ENCODE assay signal across 8 cellular contexts in the genomic region with DNA sequence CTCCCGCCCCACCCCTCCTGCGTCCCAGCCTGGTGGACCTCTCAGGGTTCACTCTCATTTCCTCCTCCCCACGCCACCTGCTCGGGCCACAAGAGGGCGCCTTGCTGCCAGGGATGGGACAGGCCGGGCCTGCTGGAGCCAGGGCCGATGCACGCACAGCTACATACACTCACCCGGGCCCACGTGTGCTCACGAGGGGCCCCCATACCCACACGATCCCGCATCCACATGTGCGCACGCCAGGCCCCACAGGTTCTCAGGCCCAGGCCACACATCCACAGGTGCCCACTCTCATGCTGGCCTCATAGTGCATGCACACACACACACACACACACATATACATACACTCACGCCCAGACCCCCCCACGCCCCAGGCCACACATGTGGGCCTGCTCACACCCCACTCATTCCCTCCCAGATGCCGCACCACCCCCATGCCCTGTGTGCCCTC.
A peak's percentile ranks its signal among the peaks of the same experiment; 100 is the strongest.
DNase-seq lines count a peak whose midpoint lies in the region; ATAC-seq and TF ChIP-seq lines count a peak whose summit lies in the region.

No MANE protein-coding gene starts in this region.

- DNase-seq in AG09319 (ENCODE audit: extremely low read depth, low read depth): peak; percentile 43
- DNase-seq in NCI-H345 (lab: John Stamatoyannopoulos, UW): peak; percentile 67
- peak; percentile 81 to 86 for DNase-seq in activated CD4-positive, alpha-beta T cell treated with anti-CD3 and anti-CD28 coated beads for 4 hours
- DNase-seq in cerebellar nuclear complex (lab: John Stamatoyannopoulos, UW): peak; percentile 9 to 55
- peak; percentile 80 to 90 for DNase-seq in stimulated activated CD4-positive, alpha-beta T cell treated with anti-CD3 and anti-CD28 coated beads, Interleukin-4, amount 100 ng/mL, for 48 hours (ENCODE audit: low read depth in 2 of 2)

- no peak overlapping the region for H3K9ac ChIP-seq in liver (ENCODE audit: low read depth in 1 of 2, low read length in 2 of 2)

- peak; percentile 81 for ATAC-seq in GM18520 (IDR thresholded peaks at IDR 0.05; ENCODE audit: unreplicated experiment)
- ATAC-seq in HG03060 (IDR thresholded peaks at IDR 0.05; ENCODE audit: low read depth, unreplicated experiment): peak; percentile 60

- no peaks in the 10 kb centered on the region for H3K36me3 ChIP-seq in liver (ENCODE audit: control insufficient read depth in 4 of 4, insufficient read depth in 3 of 4, low read depth in 1 of 4, low read length in 3 of 4)

- peak; percentile 91 for TF ChIP-seq CTCF in AG09319 (IDR thresholded peaks at IDR 0.05; ENCODE audit: low read depth, low read length)
- peak; percentile 85 for TF ChIP-seq CTCF in liver (IDR thresholded peaks at IDR 0.05; ENCODE audit: low read depth, low read length, missing input control)

- H3K27me3 ChIP-seq in liver (ENCODE audit: control insufficient read depth in 4 of 4, insufficient read depth in 4 of 4, low read length in 3 of 4): no peaks in the 10 kb centered on the region

- H3K4me3 ChIP-seq in liver (ENCODE audit: low read depth in 1 of 3, low read length in 3 of 3): no peak overlapping the region

- no peak overlapping the region for H3K27ac ChIP-seq in liver (ENCODE audit: low read depth in 1 of 2, low read length in 2 of 2)

- H3K4me1 ChIP-seq in liver (ENCODE audit: control insufficient read depth in 4 of 4, insufficient read depth in 4 of 4, low read length in 3 of 4): peaks cover 0 to 4% (median 0%) of the 10 kb centered on the region in 4 donors

- TF ChIP-seq RAD21 in liver (IDR thresholded peaks at IDR 0.05): peak; percentile 92 to 97

- 17% methylated on average over 18 of the region's 18 CpGs for WGBS in liver

- H3K9me3 ChIP-seq in liver (ENCODE audit: control insufficient read depth in 4 of 4, low read length in 3 of 4): no peaks in the 10 kb centered on the region

TF ChIP-seq in liver, 16 proteins besides CTCF, POLR2A, EP300 and RAD21:
- TF ChIP-seq RXRA (IDR thresholded peaks at IDR 0.05) (no peak), FOXA1 (IDR thresholded peaks at IDR 0.05) (no peak), HNF4A (conservative IDR thresholded peaks at IDR 0.05) (no peak), SP1 (IDR thresholded peaks at IDR 0.05) (no peak), GABPA (IDR thresholded peaks at IDR 0.05 in 1 of 2, conservative IDR thresholded peaks at IDR 0.05 in 1 of 2) (no peak), FOXA2 (IDR thresholded peaks at IDR 0.05) (no peak), YY1 (IDR thresholded peaks at IDR 0.05) (no peak), HNF4G (IDR thresholded peaks at IDR 0.05) (no peak), JUND (IDR thresholded peaks at IDR 0.05) (no peak), TAF1 (conservative IDR thresholded peaks at IDR 0.05) (no peak), EGR1 (IDR thresholded peaks at IDR 0.05; ENCODE audit: low read depth in 2 of 2) (no peak)
- TF ChIP-seq, protein P1, sequence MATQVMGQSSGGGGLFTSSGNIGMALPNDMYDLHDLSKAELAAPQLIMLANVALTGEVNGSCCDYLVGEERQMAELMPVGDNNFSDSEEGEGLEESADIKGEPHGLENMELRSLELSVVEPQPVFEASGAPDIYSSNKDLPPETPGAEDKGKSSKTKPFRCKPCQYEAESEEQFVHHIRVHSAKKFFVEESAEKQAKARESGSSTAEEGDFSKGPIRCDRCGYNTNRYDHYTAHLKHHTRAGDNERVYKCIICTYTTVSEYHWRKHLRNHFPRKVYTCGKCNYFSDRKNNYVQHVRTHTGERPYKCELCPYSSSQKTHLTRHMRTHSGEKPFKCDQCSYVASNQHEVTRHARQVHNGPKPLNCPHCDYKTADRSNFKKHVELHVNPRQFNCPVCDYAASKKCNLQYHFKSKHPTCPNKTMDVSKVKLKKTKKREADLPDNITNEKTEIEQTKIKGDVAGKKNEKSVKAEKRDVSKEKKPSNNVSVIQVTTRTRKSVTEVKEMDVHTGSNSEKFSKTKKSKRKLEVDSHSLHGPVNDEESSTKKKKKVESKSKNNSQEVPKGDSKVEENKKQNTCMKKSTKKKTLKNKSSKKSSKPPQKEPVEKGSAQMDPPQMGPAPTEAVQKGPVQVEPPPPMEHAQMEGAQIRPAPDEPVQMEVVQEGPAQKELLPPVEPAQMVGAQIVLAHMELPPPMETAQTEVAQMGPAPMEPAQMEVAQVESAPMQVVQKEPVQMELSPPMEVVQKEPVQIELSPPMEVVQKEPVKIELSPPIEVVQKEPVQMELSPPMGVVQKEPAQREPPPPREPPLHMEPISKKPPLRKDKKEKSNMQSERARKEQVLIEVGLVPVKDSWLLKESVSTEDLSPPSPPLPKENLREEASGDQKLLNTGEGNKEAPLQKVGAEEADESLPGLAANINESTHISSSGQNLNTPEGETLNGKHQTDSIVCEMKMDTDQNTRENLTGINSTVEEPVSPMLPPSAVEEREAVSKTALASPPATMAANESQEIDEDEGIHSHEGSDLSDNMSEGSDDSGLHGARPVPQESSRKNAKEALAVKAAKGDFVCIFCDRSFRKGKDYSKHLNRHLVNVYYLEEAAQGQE (IDR thresholded peaks at IDR 0.05): no peak
- TF ChIP-seq, protein P2, sequence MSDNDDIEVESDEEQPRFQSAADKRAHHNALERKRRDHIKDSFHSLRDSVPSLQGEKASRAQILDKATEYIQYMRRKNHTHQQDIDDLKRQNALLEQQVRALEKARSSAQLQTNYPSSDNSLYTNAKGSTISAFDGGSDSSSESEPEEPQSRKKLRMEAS (IDR thresholded peaks at IDR 0.05): no peak
- TF ChIP-seq, protein P3, sequence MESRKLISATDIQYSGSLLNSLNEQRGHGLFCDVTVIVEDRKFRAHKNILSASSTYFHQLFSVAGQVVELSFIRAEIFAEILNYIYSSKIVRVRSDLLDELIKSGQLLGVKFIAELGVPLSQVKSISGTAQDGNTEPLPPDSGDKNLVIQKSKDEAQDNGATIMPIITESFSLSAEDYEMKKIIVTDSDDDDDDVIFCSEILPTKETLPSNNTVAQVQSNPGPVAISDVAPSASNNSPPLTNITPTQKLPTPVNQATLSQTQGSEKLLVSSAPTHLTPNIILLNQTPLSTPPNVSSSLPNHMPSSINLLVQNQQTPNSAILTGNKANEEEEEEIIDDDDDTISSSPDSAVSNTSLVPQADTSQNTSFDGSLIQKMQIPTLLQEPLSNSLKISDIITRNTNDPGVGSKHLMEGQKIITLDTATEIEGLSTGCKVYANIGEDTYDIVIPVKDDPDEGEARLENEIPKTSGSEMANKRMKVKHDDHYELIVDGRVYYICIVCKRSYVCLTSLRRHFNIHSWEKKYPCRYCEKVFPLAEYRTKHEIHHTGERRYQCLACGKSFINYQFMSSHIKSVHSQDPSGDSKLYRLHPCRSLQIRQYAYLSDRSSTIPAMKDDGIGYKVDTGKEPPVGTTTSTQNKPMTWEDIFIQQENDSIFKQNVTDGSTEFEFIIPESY (IDR thresholded peaks at IDR 0.05): no peak

Comparison
In these comparisons a context has a peak if more than half of its experiments do, and no peak if none do; other contexts are left out.
1. DNase-seq: peak in every context shown above with its lines; median percentile 85 in stimulated activated CD4-positive, alpha-beta T cell treated with anti-CD3 and anti-CD28 coated beads, Interleukin-4, amount 100 ng/mL, for 48 hours; 84 in activated CD4-positive, alpha-beta T cell treated with anti-CD3 and anti-CD28 coated beads for 4 hours; 67 in NCI-H345; 43 in AG09319; 32 in cerebellar nuclear complex.